Comparison of ENCODE assay signal across 11 cellular contexts in genomic region chr9:129761293-129761900, GRCh38. TPM values are rescaled to one million over a fixed set of nuclear protein-coding genes. Genes with fewer than 3 reads are reported as not detected.
A peak's percentile ranks its signal among the peaks of the same experiment; 100 is the strongest.
DNase-seq lines count a peak whose midpoint lies in the region; ATAC-seq and TF ChIP-seq lines count a peak whose summit lies in the region.
"Had no signal": no experiment of that assay in that cellular context is flagged by ENCODE, and none has a peak within 500 bp of the region (broad histone marks: within the 10 kb centered on the region; RNA-seq: fewer than 3 reads in every experiment).

No MANE protein-coding gene starts in this region.

- H3K27ac ChIP-seq in PC-3 (ENCODE audit: low read length) (peak overlapping the region; percentile 47), fibroblast of lung (ENCODE audit: insufficient read depth, low read length) (peak overlapping the region; percentile 94), mucosa of rectum (ENCODE audit: low read depth in 2 of 2, low read length in 2 of 2) (peak overlapping the region; percentile 68 to 89)
- H3K27ac ChIP-seq: SJCRH30, thoracic aorta had no signal

- CTCF ChIA-PET in PC-3 (lab: Charles Lee), result interaction anchor here (1.0 kb wide), 1 partner anchor 15 kb away, joined by 3 read pairs; no protein-coding TSS in a partner anchor

- no peak overlapping the region for H3K4me3 ChIP-seq in PC-3 (ENCODE audit: low read length)
- peak overlapping the region in 1 of 4 experiments; percentile 28 for H3K4me3 ChIP-seq in fibroblast of lung (replicated peaks in 1 of 4; ENCODE audit: control extremely low read depth in 1 of 4, insufficient read depth in 1 of 4, low read depth in 3 of 4, low read length in 4 of 4)
- H3K4me3 ChIP-seq in mucosa of rectum (ENCODE audit: low read length in 2 of 2), result peak overlapping the region; percentile 13 to 28
- H3K4me3 ChIP-seq: SJCRH30, thoracic aorta had no signal

- H3K9me2 ChIP-seq in PC-3 (replicated peaks; ENCODE audit: low read length), result no peaks in the 10 kb centered on the region

- H3K9ac ChIP-seq in PC-3 (ENCODE audit: low read length), result no peak overlapping the region; the same call in 1 of the 2 replicates
- peak overlapping the region; percentile 38 for H3K9ac ChIP-seq in fibroblast of lung (ENCODE audit: insufficient read depth, low read length)
- peak overlapping the region in 1 of 2 donors; percentile 26 for H3K9ac ChIP-seq in mucosa of rectum (ENCODE audit: low read depth in 1 of 2, low read length in 2 of 2)

- no peaks in the 10 kb centered on the region for H3K79me2 ChIP-seq in PC-3 (ENCODE audit: low read length)
- H3K79me2 ChIP-seq in fibroblast of lung (ENCODE audit: control insufficient read depth, insufficient read depth, low read length), result no peaks in the 10 kb centered on the region

- H2AFZ ChIP-seq in PC-3 (ENCODE audit: low read length), result no peak overlapping the region
- peak overlapping the region; percentile 25 for H2AFZ ChIP-seq in fibroblast of lung (ENCODE audit: low read length)

- no peak for TF ChIP-seq CTCF in PC-3 (conservative IDR thresholded peaks at IDR 0.05; ENCODE audit: low read depth, low read length)
- TF ChIP-seq CTCF in fibroblast of lung (conservative IDR thresholded peaks at IDR 0.05 in 1 of 2, IDR thresholded peaks at IDR 0.05 in 1 of 2; ENCODE audit: low read depth in 1 of 2, low read length in 2 of 2), result no peak

- POLR2A ChIA-PET in PC-3 (lab: Charles Lee; ENCODE audit: unreplicated experiment), result no interaction called here

- H3K36me3 ChIP-seq in PC-3 (ENCODE audit: low read depth, low read length), result no peaks in the 10 kb centered on the region
- H3K36me3 ChIP-seq in fibroblast of lung (ENCODE audit: control insufficient read depth, insufficient read depth, low read length), result no peaks in the 10 kb centered on the region
- H3K36me3 ChIP-seq in mucosa of rectum (ENCODE audit: control insufficient read depth in 2 of 2, insufficient read depth in 2 of 2, low read length in 2 of 2), result no peaks in the 10 kb centered on the region
- H3K36me3 ChIP-seq: SJCRH30, thoracic aorta had no signal

- H3F3A ChIP-seq in PC-3 (ENCODE audit: low read length, unreplicated experiment), result no peaks in the 10 kb centered on the region

- H4K20me1 ChIP-seq in PC-3 (ENCODE audit: low read length) (no peaks in the 10 kb centered on the region), fibroblast of lung (ENCODE audit: control insufficient read depth, extremely low read depth, insufficient read depth, low read length) (no peaks in the 10 kb centered on the region)

- H3K4me1 ChIP-seq in PC-3 (ENCODE audit: insufficient read depth, low read length) (peaks cover 20% of the 10 kb centered on the region), fibroblast of lung (ENCODE audit: control insufficient read depth, extremely low read depth, insufficient read depth, low read length) (peaks cover 16% of the 10 kb centered on the region), mucosa of rectum (ENCODE audit: control insufficient read depth in 2 of 2, insufficient read depth in 2 of 2, low read length in 2 of 2) (peaks cover 7 to 26% of the 10 kb centered on the region in 2 donors)

- H3K27me3 ChIP-seq in PC-3 (ENCODE audit: low read length) (no peaks in the 10 kb centered on the region), fibroblast of lung (ENCODE audit: control insufficient read depth, insufficient read depth, low read length) (no peaks in the 10 kb centered on the region), mucosa of rectum (ENCODE audit: control insufficient read depth in 2 of 2, insufficient read depth in 2 of 2, low read length in 2 of 2) (no peaks in the 10 kb centered on the region)

- DNase-seq in PC-3 (no peak), fibroblast of lung (ENCODE audit: low read depth in 2 of 2) (peak; percentile 55 to 94), ureter (ENCODE audit: low spot score) (peak; percentile 70), mesenteric fat pad (ENCODE audit: low spot score) (no peak), NCI-H526 treated with DMSO at 0.1 percent for 48 hours (lab: John Stamatoyannopoulos, UW) (no peak), NCI-H1105 (lab: John Stamatoyannopoulos, UW) (no peak)
- DNase-seq: stimulated activated CD4-positive, alpha-beta T cell treated with anti-CD3 and anti-CD28 coated beads, Interleukin-15, amount 100 ng/mL, for 24 hours had no signal

- ATAC-seq in PC-3, result no peak
- ATAC-seq in GM21723 (IDR thresholded peaks at IDR 0.05; ENCODE audit: unreplicated experiment), result no peak

- BruUV-seq in PC-3 (replicated peaks; lab: Mats Ljungman, UMichigan), result no TSS peak

- no peak overlapping the region for H3K4me2 ChIP-seq in PC-3 (ENCODE audit: low read length)
- peak overlapping the region; percentile 84 for H3K4me2 ChIP-seq in fibroblast of lung (ENCODE audit: extremely low read depth, insufficient read depth, low read length)

- intact Hi-C loops in PC-3 (cut with micrococcal nuclease), result no loop called here

- H3K9me3 ChIP-seq in PC-3 (ENCODE audit: low read length) (no peaks in the 10 kb centered on the region), fibroblast of lung (ENCODE audit: control insufficient read depth, insufficient read depth, low read depth, low read length) (no peaks in the 10 kb centered on the region), mucosa of rectum (ENCODE audit: control insufficient read depth in 2 of 2, low read length in 2 of 2) (no peaks in the 10 kb centered on the region)
- H3K9me3 ChIP-seq: SJCRH30, thoracic aorta had no signal

RNA-seq across cellular contexts. Expression of gene PTGES, which starts 8.6 kb away (rescaled TPM):
- 21.0 and 26.8 TPM in 2 replicates for total RNA-seq in PC-3 (2014; rRNA removed)
- 9.6 and 16.7 TPM in 2 replicates for total RNA-seq in fibroblast of lung
- polyA plus RNA-seq in fibroblast of lung, result 8.8 and 13.3 TPM in 2 replicates
- 9.3 and 11.7 TPM in 2 replicates for polyA plus RNA-seq in fibroblast of lung (2012)
- 20.8 and 28.6 TPM in 2 replicates for polyA minus RNA-seq in fibroblast of lung (ENCODE audit: low replicate concordance)
- 67.9 TPM for total RNA-seq in ureter
- 14.1 TPM for total RNA-seq in mesenteric fat pad

RNA-seq across cellular contexts. Expression of gene TOR1B, which starts 41.6 kb away (rescaled TPM):
- total RNA-seq in PC-3 (2014; rRNA removed), result 11.0 and 12.8 TPM in 2 replicates
- total RNA-seq in fibroblast of lung, result 18.7 and 20.3 TPM in 2 replicates
- polyA plus RNA-seq in fibroblast of lung, result 29.5 and 33.6 TPM in 2 replicates
- polyA plus RNA-seq in fibroblast of lung (2012), result 21.6 and 25.4 TPM in 2 replicates
- polyA minus RNA-seq in fibroblast of lung (ENCODE audit: low replicate concordance), result 11.3 and 14.3 TPM in 2 replicates
- total RNA-seq in ureter, result 19.5 TPM
- total RNA-seq in mesenteric fat pad, result 16.7 TPM

Comparison
In these comparisons a context has a peak if more than half of its experiments do, and no peak if none do; other contexts are left out.
1. DNase-seq: peak in fibroblast of lung (2 of 2) and ureter (single experiment); none in PC-3 (single experiment), mesenteric fat pad (single experiment), NCI-H526 treated with DMSO at 0.1 percent for 48 hours (single experiment) and NCI-H1105 (single experiment).
2. Peak in every context shown above with its lines, with median percentiles within 50 percentile points of each other: H3K27ac ChIP-seq.